In the genomic region with DNA sequence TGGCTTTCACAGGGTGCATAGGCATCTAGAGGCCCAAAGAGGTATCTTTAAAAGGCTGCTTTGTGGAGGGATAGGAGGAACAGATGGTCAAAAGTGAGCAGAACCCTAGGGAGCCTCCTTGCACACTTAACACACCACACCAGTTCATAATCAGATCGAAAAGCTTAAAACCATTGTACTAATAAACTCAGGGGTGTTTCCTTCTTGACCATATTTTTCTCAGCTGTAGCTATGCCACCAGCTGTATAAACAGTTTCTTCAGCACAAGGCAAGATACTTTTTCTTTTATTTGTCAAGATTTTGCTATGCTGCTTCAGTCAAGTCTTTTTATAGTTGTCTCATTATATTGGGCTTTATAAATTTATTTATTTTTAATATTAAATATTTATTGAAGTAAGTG, we compare ENCODE assay signal across 18 cellular contexts.
DNase-seq lines count a peak whose midpoint lies in the region; FAIRE-seq and TF ChIP-seq lines count a peak whose summit lies in the region.
"Had no signal": no experiment of that assay in that cellular context is flagged by ENCODE, and none has a peak within 500 bp of the region (broad histone marks: within the 10 kb centered on the region; RNA-seq: fewer than 3 reads in every experiment).

No MANE protein-coding gene starts in this region.

- BruUV-seq in endothelial cell of umbilical vein (replicated peaks; lab: Mats Ljungman, UMichigan), result no TSS peak

- no peaks in the 10 kb centered on the region for H3K27me3 Mint-ChIP-seq in HFFc6 (ENCODE audit: insufficient read depth)
- H3K27me3 Mint-ChIP-seq in neural progenitor cell (ENCODE audit: insufficient read depth, low read depth), result no peaks in the 10 kb centered on the region
- H3K27me3 Mint-ChIP-seq: CD8-positive, alpha-beta memory T cell had no signal

- no peaks in the 10 kb centered on the region for H3K9me3 Mint-ChIP-seq in HFFc6
- no peaks in the 10 kb centered on the region for H3K9me3 Mint-ChIP-seq in neural progenitor cell
- H3K9me3 Mint-ChIP-seq: CD8-positive, alpha-beta memory T cell had no signal

- DNase-seq in HFFc6 (no peak), NCI-H69 (lab: John Stamatoyannopoulos, UW) (peak; percentile 78), endothelial cell of umbilical vein (ENCODE audit: low read depth, low spot score) (peak; percentile 11), neural progenitor cell (ENCODE audit: low spot score) (no peak), GM19239 (ENCODE audit: insufficient read length, low spot score) (no peak), NOMO-1 treated with DMSO at 0.1 percent for 48 hours (lab: John Stamatoyannopoulos, UW; ENCODE audit: unreplicated experiment) (no peak)
- no peak for DNase-seq in activated CD4-positive, alpha-beta T cell treated with anti-CD3 and anti-CD28 coated beads, Interleukin-2, amount 50 U/mL, for 4 hours
- DNase-seq: C1 segment of cervical spinal cord; CD8-positive, alpha-beta memory T cell; DMS79 treated with DMSO at 0.1 percent for 48 hours; KG1; MV-4-11; NCI-H187; NCI-H345; NCI-H526 treated with DMSO at 0.1 percent for 48 hours; RPMI8226; SHP77 treated with DMSO at 0.1 percent for 48 hours had no signal

- CTCF ChIA-PET in endothelial cell of umbilical vein (lab: Charles Lee), result no interaction called here

- H3K36me3 Mint-ChIP-seq in HFFc6 (ENCODE audit: low read depth), result peaks cover 20% of the 10 kb centered on the region
- peaks cover 32% of the 10 kb centered on the region for H3K36me3 Mint-ChIP-seq in neural progenitor cell

- H3K4me3 Mint-ChIP-seq in HFFc6 (no peak overlapping the region), neural progenitor cell (peak overlapping the region; percentile 21)
- H3K4me3 Mint-ChIP-seq: CD8-positive, alpha-beta memory T cell had no signal

- intact Hi-C loops in endothelial cell of umbilical vein (cut with micrococcal nuclease), result no loop called here

- H2AFZ ChIP-seq in endothelial cell of umbilical vein (ENCODE audit: low read depth, low read length) (no peak overlapping the region), neural progenitor cell (replicated peaks) (no peak overlapping the region)

- no peaks in the 10 kb centered on the region for H3K9me1 ChIP-seq in endothelial cell of umbilical vein (replicated peaks; ENCODE audit: control insufficient read depth, extremely low read depth, insufficient read depth, low read length)

- H3K36me3 ChIP-seq in endothelial cell of umbilical vein (ENCODE audit: control insufficient read depth in 2 of 2, extremely low read depth in 1 of 2, insufficient read depth in 2 of 2, low read length in 2 of 2) (peaks cover 0 to 3% of the 10 kb centered on the region in 2 experiments), neural progenitor cell (no peaks in the 10 kb centered on the region)

- H3K4me2 ChIP-seq in endothelial cell of umbilical vein (ENCODE audit: insufficient read depth, low read length) (no peak overlapping the region), neural progenitor cell (no peak overlapping the region)

- TF ChIP-seq CTCF in HFFc6 (IDR thresholded peaks at IDR 0.05) (no peak), endothelial cell of umbilical vein (IDR thresholded peaks at IDR 0.05; ENCODE audit: extremely low read depth in 1 of 2, insufficient read depth in 1 of 2, low read depth in 1 of 2, low read length in 2 of 2) (no peak), neural progenitor cell (IDR thresholded peaks at IDR 0.05) (no peak)

- peaks cover 69% of the 10 kb centered on the region for H3K4me1 Mint-ChIP-seq in HFFc6 (ENCODE audit: low read depth)
- peaks cover 47% of the 10 kb centered on the region for H3K4me1 Mint-ChIP-seq in neural progenitor cell

- no peak for FAIRE-seq in endothelial cell of umbilical vein (lab: Jason Lieb, UNC)
- FAIRE-seq in GM19239 (lab: Jason Lieb, UNC), result no peak
- FAIRE-seq: HepG2 had no signal

- H3K79me2 ChIP-seq in endothelial cell of umbilical vein (ENCODE audit: control insufficient read depth, insufficient read depth, low read length) (no peaks in the 10 kb centered on the region), neural progenitor cell (ENCODE audit: low read depth) (peaks cover 18% of the 10 kb centered on the region)

- H3K27me3 ChIP-seq in endothelial cell of umbilical vein (ENCODE audit: control insufficient read depth in 2 of 2, insufficient read depth in 2 of 2, low read length in 2 of 2) (no peaks in the 10 kb centered on the region), neural progenitor cell (no peaks in the 10 kb centered on the region)

- H3K9me3 ChIP-seq in endothelial cell of umbilical vein (replicated peaks; ENCODE audit: control insufficient read depth, insufficient read depth, low read length), result no peaks in the 10 kb centered on the region
- H3K9me3 ChIP-seq in neural progenitor cell (ENCODE audit: low read depth), result no peaks in the 10 kb centered on the region

- POLR2A ChIA-PET in endothelial cell of umbilical vein (lab: Charles Lee), result no interaction called here

- H3K4me3 ChIP-seq in endothelial cell of umbilical vein (replicated peaks in 1 of 3; ENCODE audit: insufficient read depth in 1 of 3, low read depth in 1 of 3, low read length in 3 of 3) (no peak overlapping the region), neural progenitor cell (no peak overlapping the region)

- H3K27ac Mint-ChIP-seq in HFFc6, result peak overlapping the region; percentile 70
- H3K27ac Mint-ChIP-seq in neural progenitor cell, result peak overlapping the region; percentile 78

- TF ChIP-seq POLR2A in endothelial cell of umbilical vein (IDR thresholded peaks at IDR 0.05; ENCODE audit: low read depth, low read length), result no peak

- peaks cover 16% of the 10 kb centered on the region for H3F3A ChIP-seq in neural progenitor cell (ENCODE audit: low read depth)

- H3K27ac ChIP-seq in endothelial cell of umbilical vein (ENCODE audit: insufficient read depth, low read depth, low read length), result no peak overlapping the region
- H3K27ac ChIP-seq in neural progenitor cell, result no peak overlapping the region

- H3K9ac ChIP-seq in endothelial cell of umbilical vein (replicated peaks; ENCODE audit: extremely low read depth, insufficient read depth, low read length), result no peak overlapping the region
- no peak overlapping the region for H3K9ac ChIP-seq in neural progenitor cell

- dilution Hi-C loops in endothelial cell of umbilical vein (cut with MboI; ENCODE audit: extremely low pct_ligation_motif_present, low sequenced_read_pairs), result no loop called here

- H4K20me1 ChIP-seq in endothelial cell of umbilical vein (replicated peaks; ENCODE audit: control insufficient read depth, extremely low read depth, insufficient read depth, low read length) (no peaks in the 10 kb centered on the region), neural progenitor cell (ENCODE audit: low read depth) (peaks cover 26% of the 10 kb centered on the region)

- H3K4me1 ChIP-seq in endothelial cell of umbilical vein (ENCODE audit: control insufficient read depth, extremely low read depth, insufficient read depth, low read length) (no peaks in the 10 kb centered on the region), neural progenitor cell (peaks cover 26% of the 10 kb centered on the region)

TF ChIP-seq in endothelial cell of umbilical vein, 7 proteins besides CTCF, POLR2A, EP300 and RAD21:
- TF ChIP-seq JUN (IDR thresholded peaks at IDR 0.05; ENCODE audit: borderline replicate concordance, insufficient read depth, insufficient read length, low read depth) (no peak), POLR2AphosphoS5 (IDR thresholded peaks at IDR 0.05; ENCODE audit: insufficient read depth, low read depth, low read length) (no peak), MYC (IDR thresholded peaks at IDR 0.05; ENCODE audit: low read depth, low read length) (no peak), EZH2 (IDR thresholded peaks at IDR 0.05; ENCODE audit: borderline replicate concordance, low read depth, low read length, severe bottlenecking) (no peak), GATA2 (IDR thresholded peaks at IDR 0.05; ENCODE audit: insufficient read depth, insufficient read length, low read depth, low read length) (no peak), FOS (IDR thresholded peaks at IDR 0.05; ENCODE audit: borderline replicate concordance, insufficient read depth, low read length) (no peak)
- TF ChIP-seq, protein P1, sequence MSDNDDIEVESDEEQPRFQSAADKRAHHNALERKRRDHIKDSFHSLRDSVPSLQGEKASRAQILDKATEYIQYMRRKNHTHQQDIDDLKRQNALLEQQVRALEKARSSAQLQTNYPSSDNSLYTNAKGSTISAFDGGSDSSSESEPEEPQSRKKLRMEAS (IDR thresholded peaks at IDR 0.05; ENCODE audit: insufficient read depth, insufficient read length), result no peak

Comparison
In these comparisons a context has a peak if more than half of its experiments do, and no peak if none do; other contexts are left out.
1. DNase-seq: peak in NCI-H69 (single experiment) and endothelial cell of umbilical vein (single experiment); none in HFFc6 (single experiment), neural progenitor cell (single experiment), activated CD4-positive, alpha-beta T cell treated with anti-CD3 and anti-CD28 coated beads, Interleukin-2, amount 50 U/mL, for 4 hours (0 of 2), GM19239 (single experiment) and NOMO-1 treated with DMSO at 0.1 percent for 48 hours (single experiment).